Comparison of ENCODE assay signal across 16 cellular contexts in genomic region chr6:109461733-109462526, GRCh38. TPM values are rescaled to one million over a fixed set of nuclear protein-coding genes. Genes with fewer than 3 reads are reported as not detected.
DNase-seq lines count a peak whose midpoint lies in the region; ATAC-seq and TF ChIP-seq lines count a peak whose summit lies in the region.
"Had no signal": no experiment of that assay in that cellular context is flagged by ENCODE, and none has a peak within 500 bp of the region (broad histone marks: within the 10 kb centered on the region; RNA-seq: fewer than 3 reads in every experiment).

No MANE protein-coding gene starts in this region.

- H3K36me3 Mint-ChIP-seq in activated CD4-positive, alpha-beta T cell treated with anti-CD3 and anti-CD28 coated beads, Interleukin-2, amount 10 ng/mL, durations not matched to agents 24 days and 14 days (ENCODE audit: low read depth) = peaks cover 53% of the 10 kb centered on the region
- H3K36me3 Mint-ChIP-seq in stimulated activated memory B cell treated with anti-CD40 and anti-IgM and Interleukin-4, amounts not matched to agents 10 μg/mL and 1 μg/mL and 100 μg/mL, for 72 hours = peaks cover 51% of the 10 kb centered on the region

- ATAC-seq in stimulated activated memory B cell treated with anti-CD40 and anti-IgM and Interleukin-4, amounts not matched to agents 10 μg/mL and 1 μg/mL and 100 μg/mL, for 72 hours = no peak
- no peak for ATAC-seq in GM18870 (IDR thresholded peaks at IDR 0.05; ENCODE audit: unreplicated experiment)
- ATAC-seq: HCT116 had no signal

- no peak overlapping the region for H3K4me3 Mint-ChIP-seq in activated CD4-positive, alpha-beta T cell treated with anti-CD3 and anti-CD28 coated beads, Interleukin-2, amount 10 ng/mL, durations not matched to agents 24 days and 14 days
- H3K4me3 Mint-ChIP-seq in stimulated activated memory B cell treated with anti-CD40 and anti-IgM and Interleukin-4, amounts not matched to agents 10 μg/mL and 1 μg/mL and 100 μg/mL, for 72 hours = no peak overlapping the region
- H3K4me3 Mint-ChIP-seq: neural crest cell had no signal

- in situ Hi-C loops in GM13977 (cut with MboI; ENCODE audit: low pct_unique_long_range_greater_than_20kb, low sequenced_read_pairs, unreplicated experiment) = no loop called here

- TF ChIP-seq CTCF in epithelial cell of esophagus (IDR thresholded peaks at IDR 0.05; ENCODE audit: insufficient read depth, low read depth, low read length, missing control alignments) = no peak
- TF ChIP-seq CTCF in GM13977 (IDR thresholded peaks at IDR 0.05; ENCODE audit: extremely low read depth, insufficient read depth, missing control alignments) = no peak

- no peak overlapping the region for H3K4me3 ChIP-seq in epithelial cell of esophagus (ENCODE audit: low read length)
- H3K4me3 ChIP-seq: stomach had no signal

- H3K9me3 Mint-ChIP-seq in activated CD4-positive, alpha-beta T cell treated with anti-CD3 and anti-CD28 coated beads, Interleukin-2, amount 10 ng/mL, durations not matched to agents 24 days and 14 days = peaks cover 5% of the 10 kb centered on the region
- no peaks in the 10 kb centered on the region for H3K9me3 Mint-ChIP-seq in stimulated activated memory B cell treated with anti-CD40 and anti-IgM and Interleukin-4, amounts not matched to agents 10 μg/mL and 1 μg/mL and 100 μg/mL, for 72 hours
- H3K9me3 Mint-ChIP-seq: neural crest cell had no signal

- H3K4me1 Mint-ChIP-seq in activated CD4-positive, alpha-beta T cell treated with anti-CD3 and anti-CD28 coated beads, Interleukin-2, amount 10 ng/mL, durations not matched to agents 24 days and 14 days = peaks cover 50% of the 10 kb centered on the region
- H3K4me1 Mint-ChIP-seq in stimulated activated memory B cell treated with anti-CD40 and anti-IgM and Interleukin-4, amounts not matched to agents 10 μg/mL and 1 μg/mL and 100 μg/mL, for 72 hours = peaks cover 69% of the 10 kb centered on the region

- DNase-seq in activated CD4-positive, alpha-beta T cell treated with anti-CD3 and anti-CD28 coated beads, Interleukin-2, amount 10 ng/mL, durations not matched to agents 24 days and 14 days = no peak
- no peak for DNase-seq in activated CD4-positive, alpha-beta T cell treated with anti-CD3 and anti-CD28 coated beads for 1 hour
- DNase-seq in NCI-H226 (peak; percentile 23), epithelial cell of esophagus (ENCODE audit: low read depth) (peak; percentile 87), GM13977 (ENCODE audit: low spot score) (no peak)
- DNase-seq in stimulated activated CD4-positive, alpha-beta T cell treated with anti-CD3 and anti-CD28 coated beads, Interleukin-2, amount 100 ng/mL, for 48 hours = no peak
- DNase-seq: amniotic stem cell; DND-41; effector CD4-positive, alpha-beta T cell; NCI-H1436; NCI-H2171 treated with DMSO at 0.1 percent for 48 hours; stomach had no signal

- intact Hi-C loops in activated CD4-positive, alpha-beta T cell treated with anti-CD3 and anti-CD28 coated beads, Interleukin-2, amount 10 ng/mL, durations not matched to agents 24 days and 14 days (cut with micrococcal nuclease) = no loop called here

- H3K27ac Mint-ChIP-seq in activated CD4-positive, alpha-beta T cell treated with anti-CD3 and anti-CD28 coated beads, Interleukin-2, amount 10 ng/mL, durations not matched to agents 24 days and 14 days = peak overlapping the region; percentile 51
- peak overlapping the region; percentile 70 for H3K27ac Mint-ChIP-seq in stimulated activated memory B cell treated with anti-CD40 and anti-IgM and Interleukin-4, amounts not matched to agents 10 μg/mL and 1 μg/mL and 100 μg/mL, for 72 hours

- no peaks in the 10 kb centered on the region for H3K27me3 Mint-ChIP-seq in activated CD4-positive, alpha-beta T cell treated with anti-CD3 and anti-CD28 coated beads, Interleukin-2, amount 10 ng/mL, durations not matched to agents 24 days and 14 days
- no peaks in the 10 kb centered on the region for H3K27me3 Mint-ChIP-seq in stimulated activated memory B cell treated with anti-CD40 and anti-IgM and Interleukin-4, amounts not matched to agents 10 μg/mL and 1 μg/mL and 100 μg/mL, for 72 hours

RNA-seq across cellular contexts. Expression of gene MICAL1, which starts 6.4 kb away (rescaled TPM):
- total RNA-seq in activated CD4-positive, alpha-beta T cell treated with anti-CD3 and anti-CD28 coated beads, Interleukin-2, amount 10 ng/mL, durations not matched to agents 24 days and 14 days = 41.4 and 42.5 TPM in 2 replicates

RNA-seq across cellular contexts. Expression of gene ZBTB24, which starts 21.1 kb away (rescaled TPM):
- 18.9 and 19.6 TPM in 2 replicates for total RNA-seq in activated CD4-positive, alpha-beta T cell treated with anti-CD3 and anti-CD28 coated beads, Interleukin-2, amount 10 ng/mL, durations not matched to agents 24 days and 14 days

RNA-seq across cellular contexts. Expression of gene SMPD2, which starts 21.4 kb away (rescaled TPM):
- 18.2 and 20.5 TPM in 2 replicates for total RNA-seq in activated CD4-positive, alpha-beta T cell treated with anti-CD3 and anti-CD28 coated beads, Interleukin-2, amount 10 ng/mL, durations not matched to agents 24 days and 14 days

RNA-seq across cellular contexts. Expression of gene PPIL6, which starts 21.5 kb away (rescaled TPM):
- not detected in 2 replicates for total RNA-seq in activated CD4-positive, alpha-beta T cell treated with anti-CD3 and anti-CD28 coated beads, Interleukin-2, amount 10 ng/mL, durations not matched to agents 24 days and 14 days

Comparison
In these comparisons a context has a peak if more than half of its experiments do, and no peak if none do; other contexts are left out.
1. DNase-seq: peak in NCI-H226 (single experiment) and epithelial cell of esophagus (single experiment); none in activated CD4-positive, alpha-beta T cell treated with anti-CD3 and anti-CD28 coated beads, Interleukin-2, amount 10 ng/mL, durations not matched to agents 24 days and 14 days (single experiment), activated CD4-positive, alpha-beta T cell treated with anti-CD3 and anti-CD28 coated beads for 1 hour (single experiment), stimulated activated CD4-positive, alpha-beta T cell treated with anti-CD3 and anti-CD28 coated beads, Interleukin-2, amount 100 ng/mL, for 48 hours (0 of 2) and GM13977 (single experiment).